In genomic region chr1:225851810-225852209, GRCh38 we compare ENCODE assay signal across 1 cellular context.
TF ChIP-seq lines count a peak whose summit lies in the region.

No MANE protein-coding gene starts in this region.

TF ChIP-seq in GM23338, 12 proteins besides CTCF, POLR2A, EP300 and RAD21 (continued from another document):
- TF ChIP-seq ETS1 (IDR thresholded peaks at IDR 0.05), result no peak
- no peak for TF ChIP-seq REST (IDR thresholded peaks at IDR 0.05; ENCODE audit: unreplicated experiment)
- no peak for TF ChIP-seq POLR2AphosphoS5 (IDR thresholded peaks at IDR 0.05; ENCODE audit: low read depth)
- TF ChIP-seq EZH2phosphoT487 (IDR thresholded peaks at IDR 0.05; ENCODE audit: unreplicated experiment), result no peak
- no peak for TF ChIP-seq EZH2 (IDR thresholded peaks at IDR 0.05; ENCODE audit: low read depth, unreplicated experiment)
- TF ChIP-seq NANOG (IDR thresholded peaks at IDR 0.05; ENCODE audit: borderline replicate concordance), result no peak
- no peak for TF ChIP-seq JUNB (IDR thresholded peaks at IDR 0.05; ENCODE audit: unreplicated experiment)
- no peak for TF ChIP-seq ZNF331 (CRISPR knock-in tag; IDR thresholded peaks at IDR 0.05; ENCODE audit: low read depth)
